21 cellular contexts compared by ENCODE assay signal in genomic region chrX:12139934-12140611, GRCh38. TPM values are rescaled to one million over a fixed set of nuclear protein-coding genes. Genes with fewer than 3 reads are reported as not detected.
DNase-seq lines count a peak whose midpoint lies in the region; TF ChIP-seq lines count a peak whose summit lies in the region.
"Had no signal": no experiment of that assay in that cellular context is flagged by ENCODE, and none has a peak within 500 bp of the region (broad histone marks: within the 10 kb centered on the region; RNA-seq: fewer than 3 reads in every experiment).

No MANE protein-coding gene starts in this region.

- no peaks in the 10 kb centered on the region for H3K36me3 Mint-ChIP-seq in HFFc6 (ENCODE audit: low read depth)

- H3K4me3 Mint-ChIP-seq in HFFc6: peak overlapping the region; percentile 46; the same call in 1 of the 2 replicates
- H3K4me3 Mint-ChIP-seq: activated CD8-positive, alpha-beta T cell treated with anti-CD3 and anti-CD28 coated beads for 36 hours; activated T-cell treated with anti-CD3 and anti-CD28 coated beads, Interleukin-2, amount 50 U/mL, for 72 hours had no signal

- H3K4me3 ChIP-seq in AG10803 (ENCODE audit: low read length): peak overlapping the region; percentile 60
- H3K4me3 ChIP-seq: BLaER1, stomach had no signal

- no peaks in the 10 kb centered on the region for H3K9me3 Mint-ChIP-seq in HFFc6
- H3K9me3 Mint-ChIP-seq: activated CD8-positive, alpha-beta T cell treated with anti-CD3 and anti-CD28 coated beads for 36 hours had no signal

- H3K27ac Mint-ChIP-seq in HFFc6: no peak overlapping the region
- H3K27ac Mint-ChIP-seq: activated CD8-positive, alpha-beta T cell treated with anti-CD3 and anti-CD28 coated beads for 36 hours; activated T-cell treated with anti-CD3 and anti-CD28 coated beads, Interleukin-2, amount 50 U/mL, for 72 hours; H9 had no signal

- peaks cover 8% of the 10 kb centered on the region for H3K27me3 Mint-ChIP-seq in HFFc6 (ENCODE audit: insufficient read depth)

- DNase-seq in AG10803 (ENCODE audit: low read depth): peak; percentile 31
- no peak for DNase-seq in HFFc6
- peak; percentile 31 for DNase-seq in amniotic epithelial cell (ENCODE audit: low read depth)
- DNase-seq in myocyte (ENCODE audit: low read depth): peak; percentile 46
- DNase-seq in stimulated activated CD8-positive, alpha-beta memory T cell treated with anti-CD3 and anti-CD28 coated beads, Interleukin-4, amount 100 ng/mL, for 48 hours: no peak
- DNase-seq in NCI-H1092 treated with DMSO at 0.1 percent for 48 hours (lab: John Stamatoyannopoulos, UW): no peak
- no peak for DNase-seq in stimulated activated CD4-positive, alpha-beta T cell treated with anti-CD3 and anti-CD28 coated beads, Interleukin-15, amount 100 ng/mL, for 24 hours
- DNase-seq in HT-29 (ENCODE audit: low spot score): no peak
- DNase-seq: activated CD8-positive, alpha-beta T cell treated with anti-CD3 and anti-CD28 coated beads for 36 hours; activated T-cell treated with anti-CD3 and anti-CD28 coated beads, Interleukin-2, amount 50 U/mL, for 72 hours; central memory CD4-positive, alpha-beta T cell; DMS153; effector memory CD4-positive, alpha-beta T cell; H9; kidney glomerular epithelial cell; NCI-H1105; Right ventricle myocardium superior; stomach; T-helper 1 cell had no signal

- TF ChIP-seq CTCF in AG10803 (conservative IDR thresholded peaks at IDR 0.05; ENCODE audit: low read length): no peak
- TF ChIP-seq CTCF in HFFc6 (IDR thresholded peaks at IDR 0.05): no peak

- peaks cover 15% of the 10 kb centered on the region for H3K4me1 Mint-ChIP-seq in HFFc6 (ENCODE audit: low read depth)

RNA-seq across cellular contexts. Expression of gene FRMPD4, which starts 1.8 kb away (rescaled TPM):
- under 1 TPM; 0.09 to 0.55 (median 0.47) TPM for total RNA-seq in HFFc6 (2021; fragmentation: NEBNext Ultra II Directional; extraction: Animal tissue kit (Norgen Biotek cat#: 25700))
- 0.56 and 0.68 TPM in 2 replicates for total RNA-seq in myocyte
- 0.48 TPM for polyA plus RNA-seq in myocyte (2012)
- not detected in 2 replicates for total RNA-seq in HT-29 (2014; rRNA removed; shearing (Covaris generic))
- total RNA-seq: activated CD8-positive, alpha-beta T cell treated with anti-CD3 and anti-CD28 coated beads for 36 hours; activated T-cell treated with anti-CD3 and anti-CD28 coated beads, Interleukin-2, amount 50 U/mL, for 72 hours; mesenteric fat pad had no signal

Comparison
In these comparisons a context has a peak if more than half of its experiments do, and no peak if none do; other contexts are left out.
1. DNase-seq: peak in AG10803 (single experiment), amniotic epithelial cell (single experiment) and myocyte (single experiment); none in HFFc6 (single experiment), stimulated activated CD8-positive, alpha-beta memory T cell treated with anti-CD3 and anti-CD28 coated beads, Interleukin-4, amount 100 ng/mL, for 48 hours (single experiment), NCI-H1092 treated with DMSO at 0.1 percent for 48 hours (single experiment), stimulated activated CD4-positive, alpha-beta T cell treated with anti-CD3 and anti-CD28 coated beads, Interleukin-15, amount 100 ng/mL, for 24 hours (single experiment) and HT-29 (single experiment).